In the genomic region with DNA sequence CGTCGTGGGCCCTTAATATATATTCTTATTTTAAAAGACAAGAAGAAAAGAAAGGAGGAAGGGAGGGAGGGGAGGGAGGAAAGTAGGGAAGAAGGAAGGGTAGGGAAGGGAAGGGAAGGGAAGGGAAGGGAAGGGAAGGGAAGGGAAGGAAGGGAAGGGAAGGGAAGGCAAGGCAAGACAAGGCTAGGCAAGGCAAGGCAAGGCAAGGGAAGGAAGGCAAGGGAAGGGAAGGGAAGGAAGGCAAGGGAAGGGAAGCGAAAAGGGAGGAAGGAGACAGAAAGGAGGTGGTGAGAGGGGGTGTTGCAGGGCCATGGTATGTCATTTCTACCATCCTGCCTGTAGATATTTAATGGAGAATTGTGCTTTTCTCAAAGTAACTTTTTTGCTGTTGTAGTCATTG, we compare ENCODE assay signal across 28 cellular contexts.
"Had no signal": no experiment of that assay in that cellular context is flagged by ENCODE, and none has a peak within 500 bp of the region (broad histone marks: within the 10 kb centered on the region; RNA-seq: fewer than 3 reads in every experiment).

No MANE protein-coding gene starts in this region.

- H3K4me3 ChIP-seq: colonic mucosa, coronary artery, dorsolateral prefrontal cortex, esophagus muscularis mucosa, esophagus squamous epithelium, gastrocnemius medialis, gastroesophageal sphincter, heart left ventricle, heart right ventricle had no signal

- H3K27ac ChIP-seq: colonic mucosa, coronary artery, dorsolateral prefrontal cortex, epithelial cell of prostate, esophagus muscularis mucosa, esophagus squamous epithelium, foreskin keratinocyte, gastrocnemius medialis, gastroesophageal sphincter, heart left ventricle, heart right ventricle had no signal

- DNase-seq: colonic mucosa; cortex of kidney; dermis blood vessel endothelial cell; dorsolateral prefrontal cortex; effector CD4-positive, alpha-beta T cell; effector CD8-positive, alpha-beta T cell; effector memory CD4-positive, alpha-beta T cell; effector memory CD8-positive, alpha-beta T cell; endodermal cell; erythroblast; esophagus squamous epithelium; foreskin fibroblast; foreskin keratinocyte; foreskin melanocyte; gastrocnemius medialis; glutamatergic neuron; head of caudate nucleus; heart left ventricle; heart right ventricle had no signal

- ATAC-seq: effector memory CD8-positive, alpha-beta T cell; esophagus mucosa; foreskin keratinocyte; gastrocnemius medialis; gastroesophageal sphincter; heart left ventricle; heart right ventricle had no signal

- H3K36me3 ChIP-seq: colonic mucosa, esophagus muscularis mucosa, esophagus squamous epithelium, gastrocnemius medialis, gastroesophageal sphincter, heart left ventricle, heart right ventricle had no signal

- H3K9me3 ChIP-seq: colonic mucosa, esophagus muscularis mucosa, gastrocnemius medialis had no signal

- FAIRE-seq: colon, endometrium, endothelial cell of umbilical vein, frontal cortex had no signal

- H3K27me3 ChIP-seq: colonic mucosa, esophagus muscularis mucosa, foreskin keratinocyte, gastrocnemius medialis, gastroesophageal sphincter, heart left ventricle, heart right ventricle had no signal

- H3K4me1 ChIP-seq: colonic mucosa, esophagus muscularis mucosa, esophagus squamous epithelium, foreskin keratinocyte, gastrocnemius medialis, gastroesophageal sphincter, heart left ventricle, heart right ventricle had no signal
